15 cellular contexts compared by ENCODE assay signal in genomic region chr1:209900734-209901133, GRCh38. TPM values are rescaled to one million over a fixed set of nuclear protein-coding genes. Genes with fewer than 3 reads are reported as not detected.
DNase-seq lines count a peak whose midpoint lies in the region; ATAC-seq, FAIRE-seq and TF ChIP-seq lines count a peak whose summit lies in the region.
"Had no signal": no experiment of that assay in that cellular context is flagged by ENCODE, and none has a peak within 500 bp of the region (broad histone marks: within the 10 kb centered on the region; RNA-seq: fewer than 3 reads in every experiment).

No MANE protein-coding gene starts in this region.

- FAIRE-seq in G401.6 (lab: Jason Lieb, UNC) = peak; percentile 81

- H3K27me3 ChIP-seq in Panc1 (ENCODE audit: control insufficient read depth, insufficient read depth, low read length) (no peaks in the 10 kb centered on the region), osteoblast (ENCODE audit: insufficient read depth, low read length) (no peaks in the 10 kb centered on the region), stomach (no peaks in the 10 kb centered on the region)

- CTCF ChIA-PET in Panc1 (lab: Charles Lee) = no interaction called here

- H2AFZ ChIP-seq in osteoblast (ENCODE audit: low read length) = no peak overlapping the region

- no TSS peak for BruUV-seq in Panc1 (replicated peaks; lab: Mats Ljungman, UMichigan)

- peak overlapping the region; percentile 6 for H3K4me2 ChIP-seq in osteoblast (ENCODE audit: insufficient read depth, low read length)

- no peaks in the 10 kb centered on the region for H4K20me1 ChIP-seq in osteoblast (ENCODE audit: insufficient read depth, low read length)

- WGBS in stomach, 5 donors = 93 to 100% (median 95%) methylated on average over 1 of the region's 1 CpG

- POLR2A ChIA-PET in Panc1 (lab: Charles Lee) = no interaction called here

- H3K9me3 ChIP-seq in Panc1 (ENCODE audit: control insufficient read depth, insufficient read depth, low read depth, low read length) = no peaks in the 10 kb centered on the region
- H3K9me3 ChIP-seq in osteoblast (ENCODE audit: low read depth, low read length) = no peaks in the 10 kb centered on the region
- no peaks in the 10 kb centered on the region for H3K9me3 ChIP-seq in stomach

- no peaks in the 10 kb centered on the region for H3K79me2 ChIP-seq in osteoblast (ENCODE audit: insufficient read depth, low read length)

- TF ChIP-seq EP300 in stomach (IDR thresholded peaks at IDR 0.05) = no peak

- TF ChIP-seq POLR2A in stomach (IDR thresholded peaks at IDR 0.05) = no peak

- no peak for TF ChIP-seq CTCF in Panc1 (IDR thresholded peaks at IDR 0.05)
- TF ChIP-seq CTCF in osteoblast (IDR thresholded peaks at IDR 0.05; ENCODE audit: extremely low read depth, low read depth, low read length) = no peak
- TF ChIP-seq CTCF in stomach (IDR thresholded peaks at IDR 0.05) = no peak

- H3K27ac ChIP-seq in Panc1 (ENCODE audit: low read length) (no peak overlapping the region), osteoblast (ENCODE audit: low read depth, low read length) (peak overlapping the region; percentile 43), stomach (no peak overlapping the region)

- H3K4me1 ChIP-seq in Panc1 (ENCODE audit: control insufficient read depth, insufficient read depth, low read length) (no peaks in the 10 kb centered on the region), osteoblast (ENCODE audit: insufficient read depth, low read length) (peaks cover 25% of the 10 kb centered on the region), stomach (no peaks in the 10 kb centered on the region)

- H3K36me3 ChIP-seq in Panc1 (ENCODE audit: control insufficient read depth, insufficient read depth, low read length) (no peaks in the 10 kb centered on the region), osteoblast (ENCODE audit: insufficient read depth, low read length) (no peaks in the 10 kb centered on the region), stomach (no peaks in the 10 kb centered on the region)

- ATAC-seq in Panc1 (peak; percentile 38; the same call in 1 of the 2 replicates), GM19467 (IDR thresholded peaks at IDR 0.05; ENCODE audit: unreplicated experiment) (no peak)
- ATAC-seq: right cardiac atrium had no signal

- in situ Hi-C loops in Panc1 (cut with HindIII; ENCODE audit: low pct_unique_long_range_greater_than_20kb, low sequenced_read_pairs) = no loop called here

- no peak overlapping the region for H3K4me3 ChIP-seq in Panc1 (ENCODE audit: low read depth in 2 of 2, low read length in 2 of 2)
- no peak overlapping the region for H3K4me3 ChIP-seq in osteoblast (ENCODE audit: insufficient read depth, low read length)
- no peak overlapping the region for H3K4me3 ChIP-seq in stomach

- intact Hi-C loops in Panc1 (cut with micrococcal nuclease; ENCODE audit: unreplicated experiment) = no loop called here
- intact Hi-C loops in stomach (cut with DNase I; ENCODE audit: low total_unique reads) = no loop called here

- DNase-seq in Panc1 (ENCODE audit: low read depth, low spot score) = no peak
- peak; percentile 45 for DNase-seq in dermis blood vessel endothelial cell
- DNase-seq in osteoblast (ENCODE audit: insufficient read length, low spot score, missing footprints) = peak; percentile 91
- no peak for DNase-seq in iPS-NIHi7 (ENCODE audit: extremely low spot score)
- no peak for DNase-seq in stomach
- no peak for DNase-seq in NCI-H2171 (lab: John Stamatoyannopoulos, UW)
- DNase-seq: activated CD4-positive, alpha-beta T cell treated with anti-CD3 and anti-CD28 coated beads, Interleukin-2, amount 50 U/mL, for 4 hours; anterior cingulate cortex; CD8-positive, alpha-beta memory T cell; head of caudate nucleus; right cardiac atrium; stimulated activated naive CD4-positive, alpha-beta T cell; T-helper 2 cell had no signal

RNA-seq across cellular contexts. Expression of gene SYT14, which starts 37.3 kb away (rescaled TPM):
- total RNA-seq in Panc1 (2021; ENCODE audit: unreplicated experiment) (not detected), dermis blood vessel endothelial cell (0.09 and 0.17 TPM in 2 replicates), osteoblast (0.29 and 0.36 TPM in 2 replicates), stomach (1 to 10 TPM in 1 of 5 donors, under 1 TPM in 1, not detected in 3; 0.14 to 1.1 TPM)
- not detected for polyA plus RNA-seq in Panc1 (2012; ENCODE audit: insufficient read length)
- polyA plus RNA-seq in stomach = under 1 TPM in 2 of 3 donors, not detected in 1; 0.03 to 0.06 TPM
- total RNA-seq: CD8-positive, alpha-beta memory T cell had no signal
- polyA plus RNA-seq: CD8-positive, alpha-beta memory T cell had no signal

Comparison
In these comparisons a context has a peak if more than half of its experiments do, and no peak if none do; other contexts are left out.
1. DNase-seq: peak in dermis blood vessel endothelial cell (single experiment) and osteoblast (single experiment); none in Panc1 (single experiment), iPS-NIHi7 (single experiment), stomach (single experiment) and NCI-H2171 (single experiment).